1 cellular context compared by ENCODE assay signal in genomic region chr11:79400717-79401330, GRCh38.
TF ChIP-seq lines count a peak whose summit lies in the region.

No MANE protein-coding gene starts in this region.

TF ChIP-seq in GM23338, 12 proteins besides CTCF, POLR2A, EP300 and RAD21 (continued from another document):
- no peak for TF ChIP-seq ZNF462 (CRISPR knock-in tag; IDR thresholded peaks at IDR 0.05)
- no peak for TF ChIP-seq NANOG (IDR thresholded peaks at IDR 0.05; ENCODE audit: borderline replicate concordance)
- no peak for TF ChIP-seq STAT1 (IDR thresholded peaks at IDR 0.05; ENCODE audit: unreplicated experiment)
- TF ChIP-seq EZH2 (IDR thresholded peaks at IDR 0.05; ENCODE audit: low read depth, unreplicated experiment) = no peak
- TF ChIP-seq ETS1 (IDR thresholded peaks at IDR 0.05) = no peak
- no peak for TF ChIP-seq REST (IDR thresholded peaks at IDR 0.05; ENCODE audit: unreplicated experiment)
- TF ChIP-seq JUNB (IDR thresholded peaks at IDR 0.05; ENCODE audit: unreplicated experiment) = no peak
- no peak for TF ChIP-seq CREB1 (CRISPR knock-in tag; IDR thresholded peaks at IDR 0.05; ENCODE audit: low read depth)
- TF ChIP-seq ZNF114 (CRISPR knock-in tag; IDR thresholded peaks at IDR 0.05) = no peak
TF ChIP-seq in GM23338: peak in this region for 0.
